ENCODE assay signal across 22 cellular contexts in genomic region chr22:24291538-24292201, GRCh38. TPM values are rescaled to one million over a fixed set of nuclear protein-coding genes. Genes with fewer than 3 reads are reported as not detected.
DNase-seq lines count a peak whose midpoint lies in the region; TF ChIP-seq lines count a peak whose summit lies in the region.
"Had no signal": no experiment of that assay in that cellular context is flagged by ENCODE, and none has a peak within 500 bp of the region (broad histone marks: within the 10 kb centered on the region; RNA-seq: fewer than 3 reads in every experiment).

No MANE protein-coding gene starts in this region.

- CTCF ChIA-PET in mammary epithelial cell (lab: Charles Lee; ENCODE audit: low non-redundant PET): no interaction called here

- no peak overlapping the region for H3K9ac ChIP-seq in mammary epithelial cell (ENCODE audit: insufficient read depth, low read length)

- DNase-seq in breast epithelium (ENCODE audit: low spot score in 2 of 2) (no peak), mammary epithelial cell (no peak), chondrocyte (ENCODE audit: low spot score) (no peak), osteoblast (ENCODE audit: insufficient read length, low spot score, missing footprints) (no peak), type B pancreatic cell (ENCODE audit: extremely low spot score, unreplicated experiment) (no peak), NCI-H226 (no peak), NK-92 (lab: John Stamatoyannopoulos, UW; ENCODE audit: unreplicated experiment) (no peak), nucleus accumbens (lab: John Stamatoyannopoulos, UW) (no peak)
- DNase-seq: activated CD8-positive, alpha-beta T cell treated with anti-CD3 and anti-CD28 coated beads for 36 hours; CD4-positive, alpha-beta T cell; DMS79 treated with DMSO at 0.1 percent for 48 hours; NCI-H2107; NCI-H748 treated with DMSO at 0.1 percent for 48 hours; stimulated activated CD4-positive, alpha-beta T cell treated with anti-CD3 and anti-CD28 coated beads, Interleukin-1b, Interleukin-23, amount 100 ng/mL, for 48 hours; T-cell; testis; WERI-Rb-1 had no signal

- no peaks in the 10 kb centered on the region for H3K27me3 Mint-ChIP-seq in chondrocyte (ENCODE audit: low read depth)
- no peaks in the 10 kb centered on the region for H3K27me3 Mint-ChIP-seq in type B pancreatic cell
- H3K27me3 Mint-ChIP-seq: activated CD8-positive, alpha-beta T cell treated with anti-CD3 and anti-CD28 coated beads for 36 hours; CD4-positive, alpha-beta T cell; central memory CD8-positive, alpha-beta T cell; T-cell had no signal

- H3K4me1 ChIP-seq in breast epithelium: peaks cover 0 to 14% of the 10 kb centered on the region in 2 donors
- H3K4me1 ChIP-seq in mammary epithelial cell (ENCODE audit: insufficient read depth, low read length): peaks cover 20% of the 10 kb centered on the region
- H3K4me1 ChIP-seq in osteoblast (ENCODE audit: insufficient read depth, low read length): peaks cover 49% of the 10 kb centered on the region

- no peak overlapping the region for H2AFZ ChIP-seq in mammary epithelial cell (ENCODE audit: low read depth, low read length)
- H2AFZ ChIP-seq in osteoblast (ENCODE audit: low read length): no peak overlapping the region

- TF ChIP-seq CTCF in breast epithelium (IDR thresholded peaks at IDR 0.05) (no peak), mammary epithelial cell (conservative IDR thresholded peaks at IDR 0.05 in 1 of 2, IDR thresholded peaks at IDR 0.05 in 1 of 2; ENCODE audit: extremely low read depth in 1 of 2, insufficient read depth in 1 of 2, low read depth in 1 of 2, low read length in 2 of 2) (no peak), chondrocyte (IDR thresholded peaks at IDR 0.05) (no peak), osteoblast (IDR thresholded peaks at IDR 0.05; ENCODE audit: extremely low read depth, low read depth, low read length) (no peak), type B pancreatic cell (conservative IDR thresholded peaks at IDR 0.05) (no peak)

- in situ Hi-C loops in mammary epithelial cell (cut with MboI; ENCODE audit: low sequenced_read_pairs in 2 of 2): no loop called here

- H3K4me1 Mint-ChIP-seq in chondrocyte (ENCODE audit: low read depth): peaks cover 61% of the 10 kb centered on the region
- peaks cover 32% of the 10 kb centered on the region for H3K4me1 Mint-ChIP-seq in type B pancreatic cell (ENCODE audit: unreplicated experiment)

- H3K79me2 ChIP-seq in mammary epithelial cell (ENCODE audit: insufficient read depth, low read length): peaks cover 76% of the 10 kb centered on the region
- peaks cover 62% of the 10 kb centered on the region for H3K79me2 ChIP-seq in osteoblast (ENCODE audit: insufficient read depth, low read length)

- H4K20me1 ChIP-seq in mammary epithelial cell (ENCODE audit: insufficient read depth, low read length): no peaks in the 10 kb centered on the region
- peaks cover 3% of the 10 kb centered on the region for H4K20me1 ChIP-seq in osteoblast (ENCODE audit: insufficient read depth, low read length)

- H3K27ac ChIP-seq in breast epithelium: peak overlapping the region; percentile 73 to 76
- H3K27ac ChIP-seq in mammary epithelial cell (ENCODE audit: insufficient read depth, low read depth, low read length): no peak overlapping the region
- peak overlapping the region; percentile 13 for H3K27ac ChIP-seq in osteoblast (ENCODE audit: low read depth, low read length)
- H3K27ac ChIP-seq: A549, RWPE1, WERI-Rb-1 had no signal

- intact Hi-C loops in breast epithelium (cut with DNase I; ENCODE audit: low total_unique reads): no loop called here
- intact Hi-C loops in mammary epithelial cell (cut with micrococcal nuclease): no loop called here

- H3K9me3 ChIP-seq in breast epithelium (no peaks in the 10 kb centered on the region), mammary epithelial cell (replicated peaks; ENCODE audit: insufficient read depth, low read length) (no peaks in the 10 kb centered on the region), osteoblast (ENCODE audit: low read depth, low read length) (no peaks in the 10 kb centered on the region)
- H3K9me3 ChIP-seq: A549, testis had no signal

- dilution Hi-C loops in mammary epithelial cell (cut with HindIII; ENCODE audit: low sequenced_read_pairs): no loop called here

- no peak overlapping the region for H3K4me3 ChIP-seq in breast epithelium
- H3K4me3 ChIP-seq in mammary epithelial cell (replicated peaks in 1 of 3; ENCODE audit: insufficient read depth in 1 of 3, low read depth in 2 of 3, low read length in 3 of 3): no peak overlapping the region
- H3K4me3 ChIP-seq in osteoblast (ENCODE audit: insufficient read depth, low read length): no peak overlapping the region
- H3K4me3 ChIP-seq: A549, testis had no signal

- WGBS in mammary epithelial cell (ENCODE audit: low coverage, missing lambda C conversion rate): 97% methylated on average over 3 of the region's 3 CpGs

- BruUV-seq in mammary epithelial cell (replicated peaks; lab: Mats Ljungman, UMichigan): no TSS peak

- H3K36me3 ChIP-seq in breast epithelium (no peaks in the 10 kb centered on the region), mammary epithelial cell (ENCODE audit: insufficient read depth, low read length) (no peaks in the 10 kb centered on the region), osteoblast (ENCODE audit: insufficient read depth, low read length) (peaks cover 2% of the 10 kb centered on the region)
- H3K36me3 ChIP-seq: WERI-Rb-1 had no signal

- H3K27me3 ChIP-seq in breast epithelium (no peaks in the 10 kb centered on the region), mammary epithelial cell (ENCODE audit: insufficient read depth, low read length) (no peaks in the 10 kb centered on the region), osteoblast (ENCODE audit: insufficient read depth, low read length) (no peaks in the 10 kb centered on the region)
- H3K27me3 ChIP-seq: testis had no signal

- H3K36me3 Mint-ChIP-seq in chondrocyte (ENCODE audit: low read depth): no peaks in the 10 kb centered on the region
- peaks cover 8% of the 10 kb centered on the region for H3K36me3 Mint-ChIP-seq in type B pancreatic cell

- H3K4me3 Mint-ChIP-seq in chondrocyte (ENCODE audit: unreplicated experiment): no peak overlapping the region
- no peak overlapping the region for H3K4me3 Mint-ChIP-seq in type B pancreatic cell
- H3K4me3 Mint-ChIP-seq: activated CD8-positive, alpha-beta T cell treated with anti-CD3 and anti-CD28 coated beads for 36 hours; activated T-helper 1 cell treated with anti-CD3 and anti-CD28 coated beads, Interleukin-12 subunit alpha, Interleukin-12 subunit beta, Interleukin-2, Interleukin-4 antibody, amounts not matched to agents 30 ng/mL and 10 ng/mL and 1 ng/mL, durations not matched to agents 14 hours and 24 hours and 36 hours; CD4-positive, alpha-beta T cell; central memory CD8-positive, alpha-beta T cell; nephron; T-cell had no signal

- TF ChIP-seq POLR2A in breast epithelium (IDR thresholded peaks at IDR 0.05): no peak

- H3K27ac Mint-ChIP-seq in chondrocyte (ENCODE audit: unreplicated experiment) (peak overlapping the region; percentile 87), type B pancreatic cell (peak overlapping the region; percentile 48)
- H3K27ac Mint-ChIP-seq: activated CD8-positive, alpha-beta T cell treated with anti-CD3 and anti-CD28 coated beads for 36 hours; activated T-helper 1 cell treated with anti-CD3 and anti-CD28 coated beads, Interleukin-12 subunit alpha, Interleukin-12 subunit beta, Interleukin-2, Interleukin-4 antibody, amounts not matched to agents 30 ng/mL and 10 ng/mL and 1 ng/mL, durations not matched to agents 14 hours and 24 hours and 36 hours; CD4-positive, alpha-beta T cell; T-cell had no signal

- H3K4me2 ChIP-seq in mammary epithelial cell (ENCODE audit: insufficient read depth, low read depth, low read length) (no peak overlapping the region), osteoblast (ENCODE audit: insufficient read depth, low read length) (peak overlapping the region; percentile 4)
- H3K4me2 ChIP-seq: A549 had no signal

- no peaks in the 10 kb centered on the region for H3K9me3 Mint-ChIP-seq in chondrocyte (ENCODE audit: low read depth)
- no peaks in the 10 kb centered on the region for H3K9me3 Mint-ChIP-seq in type B pancreatic cell
- H3K9me3 Mint-ChIP-seq: activated CD8-positive, alpha-beta T cell treated with anti-CD3 and anti-CD28 coated beads for 36 hours; activated T-helper 1 cell treated with anti-CD3 and anti-CD28 coated beads, Interleukin-12 subunit alpha, Interleukin-12 subunit beta, Interleukin-2, Interleukin-4 antibody, amounts not matched to agents 30 ng/mL and 10 ng/mL and 1 ng/mL, durations not matched to agents 14 hours and 24 hours and 36 hours; CD4-positive, alpha-beta T cell; central memory CD8-positive, alpha-beta T cell; nephron; T-cell had no signal

RNA-seq across cellular contexts. Expression of gene SPECC1L, which starts 21.0 kb away (rescaled TPM):
- total RNA-seq in breast epithelium (10 to 100 TPM; 33.4 to 61.0 (median 53.7) TPM), mammary epithelial cell (10 to 100 TPM; 35.7 to 72.1 TPM), chondrocyte (78.7 to 92.6 TPM (median 91.3 TPM) in 3 replicates), osteoblast (45.7 and 46.7 TPM in 2 replicates), type B pancreatic cell (ENCODE audit: low replicate concordance) (68.7 and 89.0 TPM in 2 replicates)
- 17.6 TPM for polyA plus RNA-seq in mammary epithelial cell
- polyA minus RNA-seq in mammary epithelial cell: 51.9 TPM

RNA-seq across cellular contexts. Expression of gene GGT5, which starts 46.8 kb away (rescaled TPM):
- total RNA-seq in breast epithelium (100 to 1,000 TPM in 1 of 3 donors, 10 to 100 TPM in 2; 27.1 to 114 (median 61.0) TPM), mammary epithelial cell (under 1 TPM in 1 of 2 donors, not detected in 1; under 0.01 TPM), chondrocyte (30.7 to 47.2 TPM (median 37.5 TPM) in 3 replicates), osteoblast (7.2 and 16.2 TPM in 2 replicates), type B pancreatic cell (ENCODE audit: low replicate concordance) (0.14 and 0.80 TPM in 2 replicates)
- polyA plus RNA-seq in mammary epithelial cell: 0.05 TPM
- polyA minus RNA-seq in mammary epithelial cell: not detected
- total RNA-seq: activated CD8-positive, alpha-beta T cell treated with anti-CD3 and anti-CD28 coated beads for 36 hours; activated T-helper 1 cell treated with anti-CD3 and anti-CD28 coated beads, Interleukin-12 subunit alpha, Interleukin-12 subunit beta, Interleukin-2, Interleukin-4 antibody, amounts not matched to agents 30 ng/mL and 10 ng/mL and 1 ng/mL, durations not matched to agents 14 hours and 24 hours and 36 hours; CD4-positive, alpha-beta T cell had no signal
